ENCODE assay signal across 12 cellular contexts in genomic region chr20:32285082-32285620, GRCh38. TPM values are rescaled to one million over a fixed set of nuclear protein-coding genes. Genes with fewer than 3 reads are reported as not detected.
A peak's percentile ranks its signal among the peaks of the same experiment; 100 is the strongest.
DNase-seq lines count a peak whose midpoint lies in the region; ATAC-seq and TF ChIP-seq lines count a peak whose summit lies in the region.
"Had no signal": no experiment of that assay in that cellular context is flagged by ENCODE, and none has a peak within 500 bp of the region (broad histone marks: within the 10 kb centered on the region; RNA-seq: fewer than 3 reads in every experiment).

No MANE protein-coding gene starts in this region.

- peak overlapping the region; percentile 58 for H3K9ac ChIP-seq in Karpas-422 (ENCODE audit: low read length)

- peaks cover 1 to 6% of the 10 kb centered on the region in 2 donors for H3K36me3 Mint-ChIP-seq in CD4-positive, alpha-beta memory T cell

- H3K9me2 ChIP-seq in Karpas-422 (replicated peaks; ENCODE audit: insufficient read depth, low read length) (no peaks in the 10 kb centered on the region), hepatocyte (replicated peaks; ENCODE audit: insufficient read depth) (no peaks in the 10 kb centered on the region)

- H4K20me1 ChIP-seq in Karpas-422 (ENCODE audit: insufficient read depth, low read depth, low read length) (no peaks in the 10 kb centered on the region), hepatocyte (ENCODE audit: insufficient read depth, poor library complexity, severe bottlenecking) (no peaks in the 10 kb centered on the region)

- DNase-seq in CD4-positive, alpha-beta memory T cell: no peak
- DNase-seq in Karpas-422 (peak; percentile 49), hepatocyte (ENCODE audit: low spot score) (no peak), NCI-H748 (lab: John Stamatoyannopoulos, UW; ENCODE audit: unreplicated experiment) (no peak), SHP77 (lab: John Stamatoyannopoulos, UW) (no peak), gastrocnemius medialis (no peak), dorsolateral prefrontal cortex (no peak)
- DNase-seq: mesendoderm, NCI-H2227 treated with DMSO at 0.1 percent for 48 hours, tibial artery had no signal

- H3K4me3 ChIP-seq in CD4-positive, alpha-beta memory T cell (ENCODE audit: low read length in 2 of 2): no peak overlapping the region
- peak overlapping the region; percentile 48 for H3K4me3 ChIP-seq in Karpas-422 (ENCODE audit: low read length)
- no peak overlapping the region for H3K4me3 ChIP-seq in hepatocyte
- no peak overlapping the region for H3K4me3 ChIP-seq in gastrocnemius medialis
- no peak overlapping the region for H3K4me3 ChIP-seq in dorsolateral prefrontal cortex
- H3K4me3 ChIP-seq: tibial artery had no signal

- no peak for TF ChIP-seq POLR2A in gastrocnemius medialis (IDR thresholded peaks at IDR 0.05)

- H3K27me3 ChIP-seq in CD4-positive, alpha-beta memory T cell (ENCODE audit: insufficient read depth, low read length): no peaks in the 10 kb centered on the region
- H3K27me3 ChIP-seq in Karpas-422 (ENCODE audit: low read length): no peaks in the 10 kb centered on the region
- no peaks in the 10 kb centered on the region for H3K27me3 ChIP-seq in hepatocyte
- H3K27me3 ChIP-seq in gastrocnemius medialis: no peaks in the 10 kb centered on the region
- H3K27me3 ChIP-seq in dorsolateral prefrontal cortex: no peaks in the 10 kb centered on the region
- H3K27me3 ChIP-seq: tibial artery had no signal

- in situ Hi-C loops in gastrocnemius medialis (cut with MboI; ENCODE audit: low sequenced_read_pairs in 4 of 4): no loop called here

- peak overlapping the region in 4 of 8 donors; percentile 22 to 71 (median 52) for H3K4me3 Mint-ChIP-seq in CD4-positive, alpha-beta memory T cell

- CTCF ChIA-PET in CD4-positive, alpha-beta memory T cell (lab: Charles Lee; ENCODE audit: partially characterized antibody): interaction anchor here (0.7 to 1.5 kb wide), 6 partner anchors 8 to 237 kb away, joined by 3 to 4 read pairs (median 3); partner anchors contain the start of gene ASXL1

- H3K27ac Mint-ChIP-seq in CD4-positive, alpha-beta memory T cell: peak overlapping the region; percentile 70 to 91 (median 86)

- POLR2A ChIA-PET in CD4-positive, alpha-beta memory T cell (lab: Charles Lee; ENCODE audit: partially characterized antibody): interaction anchor here (0.6 to 2.2 kb wide), 7 partner anchors 8 to 368 kb away, joined by 3 to 10 read pairs (median 4); partner anchors contain the start of gene ASXL1

- TF ChIP-seq CTCF in hepatocyte (IDR thresholded peaks at IDR 0.05; ENCODE audit: poor library complexity) (no peak), gastrocnemius medialis (IDR thresholded peaks at IDR 0.05 in 4 of 5, conservative IDR thresholded peaks at IDR 0.05 in 1 of 5) (no peak), dorsolateral prefrontal cortex (IDR thresholded peaks at IDR 0.05 in 54 of 56, conservative IDR thresholded peaks at IDR 0.05 in 2 of 56; ENCODE audit: low read depth in 1 of 56, partially characterized antibody in 56 of 56) (no peak)

- H3K9me3 ChIP-seq in CD4-positive, alpha-beta memory T cell (ENCODE audit: control insufficient read depth in 1 of 2, low read length in 2 of 2): no peaks in the 10 kb centered on the region
- no peaks in the 10 kb centered on the region for H3K9me3 ChIP-seq in Karpas-422 (ENCODE audit: low read length)
- H3K9me3 ChIP-seq in hepatocyte (ENCODE audit: low read depth): no peaks in the 10 kb centered on the region
- no peaks in the 10 kb centered on the region for H3K9me3 ChIP-seq in gastrocnemius medialis
- H3K9me3 ChIP-seq: tibial artery had no signal

- intact Hi-C loops in CD4-positive, alpha-beta memory T cell (cut with micrococcal nuclease): no loop called here
- intact Hi-C loops in gastrocnemius medialis (cut with DNase I; ENCODE audit: low total_unique reads): no loop called here
- intact Hi-C loops in dorsolateral prefrontal cortex (cut with DNase I): no loop called here

- H2AFZ ChIP-seq in Karpas-422 (ENCODE audit: low read length) (no peak overlapping the region), hepatocyte (no peak overlapping the region)

- peaks cover 36% of the 10 kb centered on the region for H3K4me1 ChIP-seq in CD4-positive, alpha-beta memory T cell (ENCODE audit: insufficient read depth, low read length)
- H3K4me1 ChIP-seq in Karpas-422 (ENCODE audit: low read length): peaks cover 78% of the 10 kb centered on the region
- H3K4me1 ChIP-seq in hepatocyte (ENCODE audit: insufficient read depth): peaks cover 18% of the 10 kb centered on the region
- peaks cover 19 to 22% of the 10 kb centered on the region in 2 donors for H3K4me1 ChIP-seq in gastrocnemius medialis

- H3K4me2 ChIP-seq in Karpas-422 (ENCODE audit: low read depth, low read length, poor library complexity, severe bottlenecking): peak overlapping the region; percentile 77
- peak overlapping the region; percentile 45 for H3K4me2 ChIP-seq in hepatocyte

- peaks cover 0 to 1% (median 0%) of the 10 kb centered on the region in 8 donors for H3K9me3 Mint-ChIP-seq in CD4-positive, alpha-beta memory T cell
- H3K9me3 Mint-ChIP-seq: brain had no signal

- WGBS in hepatocyte (ENCODE audit: low lambda C conversion rate, missing lambda C conversion rate): 60% methylated on average over 3 of the region's 3 CpGs

- H3K27me3 Mint-ChIP-seq in CD4-positive, alpha-beta memory T cell: no peaks in the 10 kb centered on the region
- H3K27me3 Mint-ChIP-seq: brain had no signal

- H3K4me1 Mint-ChIP-seq in CD4-positive, alpha-beta memory T cell: peaks cover 37 to 49% (median 43%) of the 10 kb centered on the region in 4 donors

- ATAC-seq in GM18519 (IDR thresholded peaks at IDR 0.05; ENCODE audit: low FRiP score, unreplicated experiment) (peak; percentile 25), gastrocnemius medialis (no peak)

- peak overlapping the region; percentile 60 for H3K27ac ChIP-seq in CD4-positive, alpha-beta memory T cell (ENCODE audit: low read depth, low read length)
- H3K27ac ChIP-seq in Karpas-422 (ENCODE audit: low read length) (peak overlapping the region; percentile 95), hepatocyte (peak overlapping the region; percentile 71), gastrocnemius medialis (peak overlapping the region in 2 of 4 donors; percentile 21 to 29), dorsolateral prefrontal cortex (peak overlapping the region in 25 of 59 donors; percentile 1 to 62 (median 40))
- H3K27ac ChIP-seq: tibial artery had no signal

- H3K79me2 ChIP-seq in Karpas-422 (ENCODE audit: low read length) (peaks cover 78% of the 10 kb centered on the region), hepatocyte (peaks cover 70% of the 10 kb centered on the region)

- H3K36me3 ChIP-seq in CD4-positive, alpha-beta memory T cell (ENCODE audit: insufficient read depth, low read length): no peaks in the 10 kb centered on the region
- peaks cover 22% of the 10 kb centered on the region for H3K36me3 ChIP-seq in Karpas-422 (ENCODE audit: insufficient read depth, low read length)
- no peaks in the 10 kb centered on the region for H3K36me3 ChIP-seq in hepatocyte (replicated peaks; ENCODE audit: insufficient read depth, low read depth)
- no peaks in the 10 kb centered on the region for H3K36me3 ChIP-seq in gastrocnemius medialis
- H3K36me3 ChIP-seq: tibial artery had no signal

RNA-seq across cellular contexts. Expression of gene KIF3B, which starts 7.7 kb away (rescaled TPM):
- 10 to 100 TPM; 14.2 to 14.5 TPM for total RNA-seq in CD4-positive, alpha-beta memory T cell
- 1 to 10 TPM; 1.6 to 5.2 TPM for polyA plus RNA-seq in CD4-positive, alpha-beta memory T cell
- 15.7 and 17.9 TPM in 2 replicates for total RNA-seq in Karpas-422 (2014; rRNA removed; shearing (Covaris generic); ENCODE audit: low replicate concordance)
- 31.2 and 32.0 TPM in 2 replicates for total RNA-seq in hepatocyte
- 9.1 and 11.7 TPM in 2 replicates for polyA plus RNA-seq in hepatocyte
- total RNA-seq in gastrocnemius medialis: 1 to 10 TPM; 4.8 to 8.7 (median 6.4) TPM
- total RNA-seq in dorsolateral prefrontal cortex: 10 to 100 TPM; 27.3 to 89.7 (median 65.4) TPM
